Comparison of ENCODE assay signal across 8 cellular contexts in genomic region chr17:4968166-4968915, GRCh38. TPM values are rescaled to one million over a fixed set of nuclear protein-coding genes. Genes with fewer than 3 reads are reported as not detected.
DNase-seq lines count a peak whose midpoint lies in the region; ATAC-seq and TF ChIP-seq lines count a peak whose summit lies in the region.

No MANE protein-coding gene starts in this region.

- no peak for TF ChIP-seq POLR2A in testis (IDR thresholded peaks at IDR 0.05)

- in situ Hi-C loops in brain microvascular endothelial cell (cut with HindIII; ENCODE audit: low pct_ligation_motif_present, low sequenced_read_pairs) = no loop called here

- intact Hi-C loops in left lung (cut with DNase I) = no loop called here
- intact Hi-C loops in testis (cut with DNase I; ENCODE audit: low total_unique reads) = no loop called here

- H4K20me1 ChIP-seq in OCI-LY1 (ENCODE audit: insufficient read depth, low read length) = no peaks in the 10 kb centered on the region

- no peaks in the 10 kb centered on the region for H3F3A ChIP-seq in OCI-LY1 (ENCODE audit: insufficient read depth, low read length)

- WGBS in testis, 2 donors = 7 to 9% methylated on average over 33 to 41 of the region's 41 CpGs

- no peak overlapping the region for H2AFZ ChIP-seq in OCI-LY1 (ENCODE audit: low read length)

- H3K27me3 ChIP-seq in OCI-LY1 (ENCODE audit: insufficient read depth, low read length) (no peaks in the 10 kb centered on the region), brain microvascular endothelial cell (replicated peaks) (no peaks in the 10 kb centered on the region), left lung (no peaks in the 10 kb centered on the region), testis (no peaks in the 10 kb centered on the region)

- H3K4me1 ChIP-seq in OCI-LY1 (ENCODE audit: insufficient read depth, low read length, severe bottlenecking) (peaks cover 25% of the 10 kb centered on the region), left lung (peaks cover 17 to 57% of the 10 kb centered on the region in 2 donors), testis (peaks cover 22% of the 10 kb centered on the region)

- H3K9me3 ChIP-seq in OCI-LY1 (ENCODE audit: low read length) = no peaks in the 10 kb centered on the region
- H3K9me3 ChIP-seq in left lung = no peaks in the 10 kb centered on the region
- no peaks in the 10 kb centered on the region for H3K9me3 ChIP-seq in testis

- ATAC-seq in left lung = peak; percentile 1
- no peak for ATAC-seq in HG03521 (IDR thresholded peaks at IDR 0.05; ENCODE audit: unreplicated experiment)
- no peak for ATAC-seq in HG02571 (IDR thresholded peaks at IDR 0.05; ENCODE audit: unreplicated experiment)

- TF ChIP-seq CTCF in OCI-LY1 (IDR thresholded peaks at IDR 0.05; ENCODE audit: low read length) (0 out of 2 replicates have a peak, but pooled peaks have one; percentile 3), brain microvascular endothelial cell (IDR thresholded peaks at IDR 0.05; ENCODE audit: low read depth, low read length, missing control alignments) (no peak), left lung (IDR thresholded peaks at IDR 0.05) (no peak), testis (IDR thresholded peaks at IDR 0.05) (no peak)

- H3K27ac ChIP-seq in OCI-LY1 (ENCODE audit: low read depth, low read length, poor library complexity, severe bottlenecking) = peak overlapping the region; percentile 71
- H3K27ac ChIP-seq in brain microvascular endothelial cell = peak overlapping the region; percentile 97
- peak overlapping the region; percentile 93 to 94 for H3K27ac ChIP-seq in left lung
- peak overlapping the region; percentile 87 to 97 for H3K27ac ChIP-seq in testis

- peak overlapping the region; percentile 84 for H3K4me3 ChIP-seq in OCI-LY1 (ENCODE audit: low read depth, low read length, poor library complexity, severe bottlenecking)
- peak overlapping the region; percentile 84 for H3K4me3 ChIP-seq in brain microvascular endothelial cell (ENCODE audit: low read depth, low read length)
- peak overlapping the region; percentile 48 to 67 for H3K4me3 ChIP-seq in left lung
- H3K4me3 ChIP-seq in testis = peak overlapping the region; percentile 67 to 76

- 0 out of 2 replicates have a peak, but pooled peaks cover 3% of the 10 kb centered on the region for H3K79me2 ChIP-seq in OCI-LY1 (ENCODE audit: insufficient read depth, low read length)

- peak overlapping the region; percentile 81 for H3K4me2 ChIP-seq in OCI-LY1 (ENCODE audit: low read length)

- no peaks in the 10 kb centered on the region for H3K9me2 ChIP-seq in OCI-LY1 (ENCODE audit: low read depth, low read length)

- peaks cover 50% of the 10 kb centered on the region; the same call in 1 of the 2 replicates for H3K36me3 ChIP-seq in OCI-LY1 (ENCODE audit: insufficient read depth, low read length)
- H3K36me3 ChIP-seq in brain microvascular endothelial cell (replicated peaks) = peaks cover 30% of the 10 kb centered on the region
- H3K36me3 ChIP-seq in left lung = peaks cover 0 to 49% of the 10 kb centered on the region in 2 donors
- H3K36me3 ChIP-seq in testis (ENCODE audit: low read depth, missing control alignments) = no peaks in the 10 kb centered on the region

- peak; percentile 77 to 79 for DNase-seq in SHP77 (lab: John Stamatoyannopoulos, UW)
- no peak for DNase-seq in SHP77 treated with DMSO at 0.1 percent for 48 hours (lab: John Stamatoyannopoulos, UW)
- DNase-seq in brain microvascular endothelial cell = no peak
- no peak for DNase-seq in left lung
- peak; percentile 45 for DNase-seq in testis

- peak overlapping the region; percentile 92 for H3K9ac ChIP-seq in OCI-LY1 (ENCODE audit: low read length)

RNA-seq across cellular contexts. Expression of gene SPAG7, which starts 0.7 kb away (rescaled TPM):
- total RNA-seq in left lung (10 to 100 TPM; 47.2 to 59.3 TPM), testis (10 to 100 TPM; 54.9 to 66.1 TPM)
- 79.5 TPM for polyA plus RNA-seq in testis (ENCODE audit: insufficient read depth, low read depth, low replicate concordance)

RNA-seq across cellular contexts. Expression of gene ENO3, which starts 17.4 kb away (rescaled TPM):
- total RNA-seq in left lung (10 to 100 TPM; 15.0 to 15.9 TPM), testis (10 to 100 TPM; 16.4 to 17.2 TPM)
- 29.9 TPM for polyA plus RNA-seq in testis (ENCODE audit: insufficient read depth, low read depth, low replicate concordance)

RNA-seq across cellular contexts. Expression of gene CAMTA2, which starts 19.1 kb away (rescaled TPM):
- total RNA-seq in left lung (10 to 100 TPM; 51.3 to 64.9 TPM), testis (10 to 100 TPM; 22.4 to 51.3 TPM)
- 59.3 TPM for polyA plus RNA-seq in testis (ENCODE audit: insufficient read depth, low read depth, low replicate concordance)

RNA-seq across cellular contexts. Expression of gene PFN1, which starts 20.0 kb away (rescaled TPM):
- total RNA-seq in left lung (100 to 1,000 TPM; 619 to 987 TPM), testis (100 to 1,000 TPM; 257 to 349 TPM)
- polyA plus RNA-seq in testis (ENCODE audit: insufficient read depth, low read depth, low replicate concordance) = 244 TPM

RNA-seq across cellular contexts. Expression of gene RNF167, which starts 28.3 kb away (rescaled TPM):
- 100 to 1,000 TPM; 102 to 108 TPM for total RNA-seq in left lung
- total RNA-seq in testis = 100 to 1,000 TPM; 110 to 111 TPM
- 211 TPM for polyA plus RNA-seq in testis (ENCODE audit: insufficient read depth, low read depth, low replicate concordance)

Comparison
In these comparisons a context has a peak if more than half of its experiments do, and no peak if none do; other contexts are left out.
1. DNase-seq: peak in SHP77 (2 of 2) and testis (single experiment); none in SHP77 treated with DMSO at 0.1 percent for 48 hours (single experiment), brain microvascular endothelial cell (single experiment) and left lung (0 of 2).
2. Peak in every context shown above with its lines, with median percentiles within 50 percentile points of each other: H3K27ac ChIP-seq and H3K4me3 ChIP-seq.